ENCODE assay signal across 9 cellular contexts in genomic region chr5:80487444-80487828, GRCh38. TPM values are rescaled to one million over a fixed set of nuclear protein-coding genes. Genes with fewer than 3 reads are reported as not detected.
DNase-seq lines count a peak whose midpoint lies in the region; ATAC-seq, FAIRE-seq and TF ChIP-seq lines count a peak whose summit lies in the region.
"Had no signal": no experiment of that assay in that cellular context is flagged by ENCODE, and none has a peak within 500 bp of the region (broad histone marks: within the 10 kb centered on the region; RNA-seq: fewer than 3 reads in every experiment).

No MANE protein-coding gene starts in this region.

- H2BK5ac ChIP-seq in H1 (ENCODE audit: low read depth, low read length), result 0 out of 2 replicates have a peak overlapping the region, but pooled peaks have one; percentile 49

- H4K8ac ChIP-seq in H1 (ENCODE audit: extremely low read depth, insufficient read depth, low read length), result 0 out of 2 replicates have a peak overlapping the region, but pooled peaks have one; percentile 52

- POLR2A ChIA-PET in H1 (lab: Charles Lee; ENCODE audit: partially characterized antibody), result interaction anchor here (1.0 to 2.6 kb wide), 5 partner anchors 35 to 167 kb away, joined by 3 to 10 read pairs (median 4); partner anchors contain the start of genes ANKRD34B, DHFR and MSH3

- H3K9me3 ChIP-seq in OCI-LY1 (ENCODE audit: low read length) (peaks cover under 1% of the 10 kb centered on the region), H1 (ENCODE audit: insufficient read depth in 2 of 2, low read depth in 1 of 2, low read length in 1 of 2) (no peaks in the 10 kb centered on the region; a peak in 1 of 4 replicates)

- H3K79me1 ChIP-seq in H1 (ENCODE audit: low read depth, low read length), result no peaks in the 10 kb centered on the region

- TF ChIP-seq POLR2A in H1 (IDR thresholded peaks at IDR 0.05; ENCODE audit: control extremely low read depth in 1 of 2, low read depth in 2 of 2, low read length in 2 of 2), result no peak

- H2AK5ac ChIP-seq in H1 (ENCODE audit: low read depth, low read length), result no peak overlapping the region

- H3K18ac ChIP-seq in H1 (ENCODE audit: extremely low read depth, low read length), result peak overlapping the region; percentile 32

- 71% methylated on average over 18 of the region's 18 CpGs; no CpG with 5 or more reads in 1 of the 2 experiments for WGBS in H1 (ENCODE audit: extremely low coverage in 1 of 2, insufficient coverage in 1 of 2, insufficient read length in 1 of 2, insufficient replicate concordance in 2 of 2, low coverage in 1 of 2, low lambda C conversion rate in 2 of 2, missing lambda C conversion rate in 1 of 2), 2 experiments

- no peak overlapping the region for H4K91ac ChIP-seq in H1 (replicated peaks; ENCODE audit: insufficient read length, low read length)

- H3K4me3 ChIP-seq in OCI-LY1 (ENCODE audit: low read depth, low read length, poor library complexity, severe bottlenecking), result peak overlapping the region; percentile 61
- H3K4me3 ChIP-seq in H1 (ENCODE audit: extremely low read depth in 1 of 4, insufficient read depth in 2 of 4, low read depth in 3 of 4, low read length in 4 of 4), result peak overlapping the region; percentile 56 to 75 (median 68); a peak in 7 of 8 replicates

- TF ChIP-seq EP300 in H1 (IDR thresholded peaks at IDR 0.05; ENCODE audit: borderline replicate concordance in 1 of 2, low read depth in 2 of 2, low read length in 2 of 2), result no peak

- H3K4me2 ChIP-seq in OCI-LY1 (ENCODE audit: low read length) (peak overlapping the region; percentile 74), H1 (ENCODE audit: insufficient read depth in 1 of 2, low read depth in 2 of 2, low read length in 2 of 2) (peak overlapping the region; percentile 79 to 89)

- peaks cover 7% of the 10 kb centered on the region for H3K9me3 Mint-ChIP-seq in neural crest cell

- no peak overlapping the region for H3K27ac Mint-ChIP-seq in neural crest cell (ENCODE audit: unreplicated experiment)

- no peak overlapping the region for H2BK120ac ChIP-seq in H1 (replicated peaks; ENCODE audit: low read depth, low read length)

- H3K27me3 ChIP-seq in OCI-LY1 (ENCODE audit: insufficient read depth, low read length) (no peaks in the 10 kb centered on the region), H1 (replicated peaks in 1 of 4; ENCODE audit: control insufficient read depth in 3 of 4, extremely low read depth in 1 of 4, insufficient read depth in 3 of 4, low read length in 3 of 4) (no peaks in the 10 kb centered on the region)

- H4K20me1 ChIP-seq in OCI-LY1 (ENCODE audit: insufficient read depth, low read length) (no peaks in the 10 kb centered on the region), H1 (replicated peaks in 1 of 2; ENCODE audit: control insufficient read depth in 1 of 2, insufficient read depth in 2 of 2, low read length in 2 of 2) (no peaks in the 10 kb centered on the region)

- H2BK15ac ChIP-seq in H1 (ENCODE audit: low read length), result no peak overlapping the region

- peak overlapping the region; percentile 17 for H4K5ac ChIP-seq in H1 (ENCODE audit: insufficient read length, low read depth, low read length)

- no peak overlapping the region for H3K23ac ChIP-seq in H1 (ENCODE audit: insufficient read length)

- H3K27me3 Mint-ChIP-seq in neural crest cell (ENCODE audit: low read depth), result peaks cover 5% of the 10 kb centered on the region

- CTCF ChIA-PET in H1 (lab: Charles Lee; ENCODE audit: partially characterized antibody), result interaction anchor here (1.0 to 1.8 kb wide), 4 partner anchors 12 to 183 kb away, joined by 3 to 7 read pairs (median 3); no protein-coding TSS in a partner anchor

- no peak overlapping the region; the same call in 1 of the 2 replicates for H3K9ac ChIP-seq in OCI-LY1 (ENCODE audit: low read length)
- peak overlapping the region in 3 of 4 experiments; percentile 45 to 74 (median 48); a peak in 6 of 7 replicates for H3K9ac ChIP-seq in H1 (replicated peaks in 1 of 4; ENCODE audit: extremely low read depth in 1 of 4, low read depth in 3 of 4, low read length in 3 of 4)

- DNase-seq in H1 (ENCODE audit: low read depth in 1 of 2, low spot score in 2 of 2), result no peak
- no peak for DNase-seq in neural crest cell (ENCODE audit: low read depth, low spot score)
- DNase-seq in NCI-H128 (lab: John Stamatoyannopoulos, UW; ENCODE audit: unreplicated experiment), result no peak
- DNase-seq: NK-92 treated with Interleukin-12 subunit alpha and Interleukin-12 subunit beta, amount 100 ng/mL, for 24 hours had no signal

- H3F3A ChIP-seq in OCI-LY1 (ENCODE audit: insufficient read depth, low read length), result no peaks in the 10 kb centered on the region

- H3K36me3 ChIP-seq in OCI-LY1 (ENCODE audit: insufficient read depth, low read length) (no peaks in the 10 kb centered on the region), H1 (ENCODE audit: control insufficient read depth in 2 of 4, insufficient read depth in 4 of 4, low read length in 3 of 4) (peaks cover 0 to 7% (median 3%) of the 10 kb centered on the region in 4 experiments; a peak in 2 of 8 replicates)

- peaks cover 5% of the 10 kb centered on the region for H3K23me2 ChIP-seq in H1 (ENCODE audit: low read depth, low read length)

- H3K4ac ChIP-seq in H1 (replicated peaks; ENCODE audit: insufficient read length, low read depth, low read length), result no peak overlapping the region

- no peak for FAIRE-seq in H1 (lab: Jason Lieb, UNC)

- no peak overlapping the region for H2BK20ac ChIP-seq in H1 (ENCODE audit: low read length)

- no peaks in the 10 kb centered on the region for H3K79me2 ChIP-seq in OCI-LY1 (ENCODE audit: insufficient read depth, low read length)
- H3K79me2 ChIP-seq in H1 (ENCODE audit: control insufficient read depth in 1 of 2, insufficient read depth in 2 of 2, low read length in 2 of 2), result no peaks in the 10 kb centered on the region

- no peak for TF ChIP-seq RAD21 in H1 (IDR thresholded peaks at IDR 0.05 in 1 of 2, conservative IDR thresholded peaks at IDR 0.05 in 1 of 2; ENCODE audit: low read depth in 2 of 2, low read length in 2 of 2)

- peaks cover 16% of the 10 kb centered on the region for H3K36me3 Mint-ChIP-seq in neural crest cell (ENCODE audit: low read depth)

- no peak for TF ChIP-seq CTCF in C4-2B (conservative IDR thresholded peaks at IDR 0.05)
- TF ChIP-seq CTCF in OCI-LY1 (IDR thresholded peaks at IDR 0.05; ENCODE audit: low read length), result no peak
- no peak for TF ChIP-seq CTCF in H1 (IDR thresholded peaks at IDR 0.05; ENCODE audit: control extremely low read depth in 1 of 3, insufficient read depth in 1 of 3, low read depth in 1 of 3, low read length in 3 of 3)
- no peak for TF ChIP-seq CTCF in neural crest cell (conservative IDR thresholded peaks at IDR 0.05)

- peak overlapping the region; percentile 43 for H3K56ac ChIP-seq in H1 (replicated peaks; ENCODE audit: insufficient read length, low read depth, low read length)

- H2AFZ ChIP-seq in OCI-LY1 (ENCODE audit: low read length) (no peak overlapping the region), H1 (ENCODE audit: low read length) (peak overlapping the region; percentile 58)

- H3K9me2 ChIP-seq in OCI-LY1 (ENCODE audit: low read depth, low read length), result no peaks in the 10 kb centered on the region

- H2BK12ac ChIP-seq in H1 (ENCODE audit: low read depth, low read length), result peak overlapping the region; percentile 80

- no peak overlapping the region for H3K14ac ChIP-seq in H1 (ENCODE audit: insufficient read length)

- ATAC-seq in HG03520 (IDR thresholded peaks at IDR 0.05; ENCODE audit: unreplicated experiment), result no peak
- ATAC-seq in HG03521 (IDR thresholded peaks at IDR 0.05; ENCODE audit: unreplicated experiment), result no peak
- no peak for ATAC-seq in HG02571 (IDR thresholded peaks at IDR 0.05; ENCODE audit: unreplicated experiment)

- peak overlapping the region; percentile 82 for H3K27ac ChIP-seq in C4-2B
- no peak overlapping the region for H3K27ac ChIP-seq in OCI-LY1 (ENCODE audit: low read depth, low read length, poor library complexity, severe bottlenecking)
- no peak overlapping the region for H3K27ac ChIP-seq in H1 (ENCODE audit: low read depth, low read length)

- peaks cover 15% of the 10 kb centered on the region for H3K4me1 ChIP-seq in OCI-LY1 (ENCODE audit: insufficient read depth, low read length, severe bottlenecking)
- peaks cover 0 to 6% (median 4%) of the 10 kb centered on the region in 4 experiments; a peak in 3 of 7 replicates for H3K4me1 ChIP-seq in H1 (replicated peaks in 1 of 4; ENCODE audit: control insufficient read depth in 3 of 4, insufficient read depth in 4 of 4, low read length in 3 of 4)

- H3K4me3 Mint-ChIP-seq in neural crest cell, result peak overlapping the region; percentile 92

- H3K4me1 Mint-ChIP-seq in neural crest cell, result peaks cover 21% of the 10 kb centered on the region

TF ChIP-seq in H1, 55 proteins besides CTCF, POLR2A, EP300 and RAD21:
- TF ChIP-seq TCF12 (IDR thresholded peaks at IDR 0.05; ENCODE audit: low read depth, low read length) (no peak), KDM1A (IDR thresholded peaks at IDR 0.05; ENCODE audit: borderline replicate concordance, low read length) (0 out of 2 replicates have a peak, but pooled peaks have one; percentile 11)

RNA-seq across cellular contexts. Expression of gene FAM151B, which starts 0.5 kb away (rescaled TPM):
- 0.71 and 1.1 TPM in 2 replicates for total RNA-seq in H1 (2021; fragmentation: NEBNext Ultra II Directional; extraction: Animal tissue kit (Norgen Biotek cat#: 25700))
- polyA plus RNA-seq in H1 (2011; rRNA removed), result 0.22 and 0.62 TPM in 2 replicates
- polyA plus RNA-seq in H1 (2011; cell fraction: cytosol; rRNA removed), result 0.61 TPM
- polyA plus RNA-seq in H1 (2011; cell fraction: nucleus; rRNA removed), result 0.81 TPM
- polyA plus RNA-seq in H1 (2012, experiment 1 of 2), result 0.70 to 1.1 TPM (median 0.90 TPM) in 4 replicates
- polyA plus RNA-seq in H1 (2012, experiment 2 of 2), result not detected
- polyA plus RNA-seq in H1 (2013, experiment 1 of 2), result 0.79 TPM
- polyA plus RNA-seq in H1 (2013, experiment 2 of 2), result 0.66 TPM
- polyA minus RNA-seq in H1 (2011; rRNA and poly(A)+ RNA removed), result 0.60 and 2.4 TPM in 2 replicates
- 0.59 TPM for polyA minus RNA-seq in H1 (2011; cell fraction: cytosol; rRNA and poly(A)+ RNA removed)
- 2.8 TPM for polyA minus RNA-seq in H1 (2011; cell fraction: nucleus; rRNA and poly(A)+ RNA removed)
- total RNA-seq in neural crest cell, result 1.9 and 2.0 TPM in 2 replicates
